8 cellular contexts compared by ENCODE assay signal in the genomic region with DNA sequence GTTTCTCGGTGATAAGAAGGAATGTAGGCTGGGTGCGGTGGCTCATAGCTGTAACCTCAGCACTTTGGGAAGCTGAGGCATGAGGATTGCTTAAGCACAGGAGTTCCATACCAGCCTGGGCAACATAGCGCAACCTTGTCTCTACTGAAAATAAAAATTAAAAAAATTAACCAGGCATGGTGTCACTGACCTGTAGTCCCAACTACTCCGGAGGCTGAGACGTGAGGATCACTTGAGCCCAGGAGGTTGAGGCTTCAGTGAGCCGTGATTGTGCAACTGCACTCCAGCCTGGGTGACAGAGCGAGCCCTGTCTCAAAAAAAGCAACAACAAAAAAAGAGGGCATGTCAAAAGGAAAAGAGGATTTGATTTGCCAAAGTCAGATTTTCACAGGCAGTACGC. TPM values are rescaled to one million over a fixed set of nuclear protein-coding genes. Genes with fewer than 3 reads are reported as not detected.
"Had no signal": no experiment of that assay in that cellular context is flagged by ENCODE, and none has a peak within 500 bp of the region (broad histone marks: within the 10 kb centered on the region; RNA-seq: fewer than 3 reads in every experiment).

No MANE protein-coding gene starts in this region.

- H3K9me3 Mint-ChIP-seq: IgD-negative memory B cell had no signal

- FAIRE-seq: H1, H54, HTR-8/SVneo had no signal

- H3K27me3 Mint-ChIP-seq: IgD-negative memory B cell had no signal

- H2AFZ ChIP-seq: GM23338 had no signal

- H3K4me3 Mint-ChIP-seq: GM23338, H9 had no signal

- H3K4me3 ChIP-seq: GM23338 had no signal

- DNase-seq: H9, HCEC 1CT, KG1 had no signal

- ATAC-seq: GM23338 had no signal

- H3K4me2 ChIP-seq: GM23338 had no signal

- H3K27ac Mint-ChIP-seq: GM23338, IgD-negative memory B cell had no signal

RNA-seq across cellular contexts. Expression of gene SLC44A4, which starts 20.1 kb away (rescaled TPM):
- polyA plus RNA-seq: IgD-negative memory B cell had no signal

RNA-seq across cellular contexts. Expression of gene ZBTB12, which starts 43.2 kb away (rescaled TPM):
- polyA plus RNA-seq: IgD-negative memory B cell had no signal
